Comparison of ENCODE assay signal across 21 cellular contexts in the genomic region with DNA sequence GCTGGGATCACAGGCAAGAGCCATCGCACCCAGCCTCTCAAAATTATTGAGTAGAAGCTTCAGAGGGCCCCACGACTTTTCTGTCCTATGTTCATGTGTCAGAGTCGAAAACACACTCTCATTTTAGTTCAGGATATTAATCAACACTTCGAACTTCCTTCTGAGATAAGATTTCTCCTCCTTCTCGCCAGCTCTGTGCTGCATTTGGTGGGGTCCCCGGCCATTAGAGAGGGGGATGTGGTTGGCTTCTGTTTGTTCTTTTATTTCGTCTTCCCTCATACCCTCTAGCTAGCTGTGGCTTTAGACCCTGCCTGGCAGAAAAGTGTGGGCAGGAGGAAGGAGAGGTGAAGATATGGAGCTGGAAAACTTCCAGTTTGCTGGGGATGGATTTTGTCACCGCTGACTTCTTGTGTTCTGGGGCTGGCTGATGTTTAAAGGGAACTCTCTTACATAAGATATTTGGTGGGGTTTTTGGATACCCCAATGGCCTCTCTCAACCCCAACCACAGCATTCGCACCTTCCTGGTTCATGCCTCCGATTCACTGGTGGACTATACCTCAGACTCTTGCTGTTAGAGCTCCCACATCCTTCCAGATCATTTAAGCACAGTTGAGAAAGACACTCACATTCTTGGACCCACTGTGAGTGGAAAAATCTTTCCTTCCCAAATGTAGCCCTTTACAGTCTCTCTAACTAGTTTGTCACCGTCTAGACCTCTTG. TPM values are rescaled to one million over a fixed set of nuclear protein-coding genes. Genes with fewer than 3 reads are reported as not detected.
DNase-seq lines count a peak whose midpoint lies in the region; ATAC-seq, FAIRE-seq and TF ChIP-seq lines count a peak whose summit lies in the region.
"Had no signal": no experiment of that assay in that cellular context is flagged by ENCODE, and none has a peak within 500 bp of the region (broad histone marks: within the 10 kb centered on the region; RNA-seq: fewer than 3 reads in every experiment).

No MANE protein-coding gene starts in this region.

- ATAC-seq in activated naive CD8-positive, alpha-beta T cell treated with anti-CD3 and anti-CD28 coated beads, Interleukin-2, amount 50 U/mL, for 24 hours: no peak
- ATAC-seq in natural killer cell: peak; percentile 40 to 72 (median 50)
- no peak for ATAC-seq in left lobe of liver
- no peak for ATAC-seq in HG03442 (IDR thresholded peaks at IDR 0.05; ENCODE audit: unreplicated experiment)
- ATAC-seq: K562 had no signal

- H3K4me3 Mint-ChIP-seq in activated naive CD8-positive, alpha-beta T cell treated with anti-CD3 and anti-CD28 coated beads, Interleukin-2, amount 50 U/mL, for 24 hours: no peak overlapping the region
- H3K4me3 Mint-ChIP-seq in activated naive CD8-positive, alpha-beta T cell treated with anti-CD3 and anti-CD28 coated beads for 36 hours: no peak overlapping the region
- H3K4me3 Mint-ChIP-seq in natural killer cell (peak overlapping the region; percentile 25), immature natural killer cell (peak overlapping the region in 2 of 5 donors; percentile 50 to 68)
- H3K4me3 Mint-ChIP-seq: CD8-positive, alpha-beta memory T cell had no signal

- H3K4me3 ChIP-seq in bronchial epithelial cell (ENCODE audit: low read depth, low read length): no peak overlapping the region
- H3K4me3 ChIP-seq: K562 had no signal

- no peaks in the 10 kb centered on the region for H3K9me3 Mint-ChIP-seq in activated naive CD8-positive, alpha-beta T cell treated with anti-CD3 and anti-CD28 coated beads, Interleukin-2, amount 50 U/mL, for 24 hours
- no peaks in the 10 kb centered on the region for H3K9me3 Mint-ChIP-seq in activated naive CD8-positive, alpha-beta T cell treated with anti-CD3 and anti-CD28 coated beads for 36 hours
- H3K9me3 Mint-ChIP-seq in natural killer cell (no peaks in the 10 kb centered on the region), immature natural killer cell (no peaks in the 10 kb centered on the region)
- H3K9me3 Mint-ChIP-seq: CD8-positive, alpha-beta memory T cell had no signal

- intact Hi-C loops in natural killer cell (cut with micrococcal nuclease): no loop called here

- DNase-seq in activated naive CD8-positive, alpha-beta T cell treated with anti-CD3 and anti-CD28 coated beads, Interleukin-2, amount 50 U/mL, for 24 hours: no peak
- no peak for DNase-seq in activated naive CD8-positive, alpha-beta T cell treated with anti-CD3 and anti-CD28 coated beads for 36 hours
- no peak for DNase-seq in bronchial epithelial cell (ENCODE audit: low read depth)
- DNase-seq in natural killer cell: no peak
- no peak for DNase-seq in left lobe of liver (ENCODE audit: low spot score)
- DNase-seq in immature natural killer cell: no peak
- no peak for DNase-seq in NCI-H526 treated with DMSO at 0.1 percent for 48 hours (lab: John Stamatoyannopoulos, UW)
- DNase-seq: 8988T; CD8-positive, alpha-beta memory T cell; DMS53; EL; NCI-H1105; NCI-H2081; NCI-H2171 treated with DMSO at 0.1 percent for 48 hours; NCI-H748 treated with DMSO at 0.1 percent for 48 hours; OCI-M1; SIG-M5 had no signal

- H3K27me3 Mint-ChIP-seq in activated naive CD8-positive, alpha-beta T cell treated with anti-CD3 and anti-CD28 coated beads, Interleukin-2, amount 50 U/mL, for 24 hours: no peaks in the 10 kb centered on the region
- peaks cover 9% of the 10 kb centered on the region for H3K27me3 Mint-ChIP-seq in activated naive CD8-positive, alpha-beta T cell treated with anti-CD3 and anti-CD28 coated beads for 36 hours
- H3K27me3 Mint-ChIP-seq in natural killer cell (ENCODE audit: low read depth in 2 of 2) (peaks cover 2 to 15% of the 10 kb centered on the region in 2 donors), immature natural killer cell (ENCODE audit: low read depth in 3 of 3) (peaks cover 0 to 9% (median 0%) of the 10 kb centered on the region in 3 donors)

- FAIRE-seq in bronchial epithelial cell (lab: Jason Lieb, UNC): peak; percentile 70
- FAIRE-seq: GM12891, H54, K562 had no signal

- TF ChIP-seq CTCF in bronchial epithelial cell (IDR thresholded peaks at IDR 0.05; ENCODE audit: insufficient read depth, low read length, severe bottlenecking) (no peak), natural killer cell (IDR thresholded peaks at IDR 0.05) (no peak)

- no peaks in the 10 kb centered on the region for H3K36me3 Mint-ChIP-seq in activated naive CD8-positive, alpha-beta T cell treated with anti-CD3 and anti-CD28 coated beads, Interleukin-2, amount 50 U/mL, for 24 hours (ENCODE audit: low read depth)
- H3K36me3 Mint-ChIP-seq in activated naive CD8-positive, alpha-beta T cell treated with anti-CD3 and anti-CD28 coated beads for 36 hours: no peaks in the 10 kb centered on the region
- H3K36me3 Mint-ChIP-seq in natural killer cell: no peaks in the 10 kb centered on the region
- H3K36me3 Mint-ChIP-seq in immature natural killer cell: no peaks in the 10 kb centered on the region
- H3K36me3 Mint-ChIP-seq: CD8-positive, alpha-beta memory T cell had no signal

- H3K27me3 ChIP-seq in bronchial epithelial cell (ENCODE audit: control insufficient read depth, insufficient read depth, low read length): no peaks in the 10 kb centered on the region

- no peaks in the 10 kb centered on the region for H3K36me3 ChIP-seq in bronchial epithelial cell (ENCODE audit: control insufficient read depth, insufficient read depth, low read length)

- H3K27ac Mint-ChIP-seq in activated naive CD8-positive, alpha-beta T cell treated with anti-CD3 and anti-CD28 coated beads, Interleukin-2, amount 50 U/mL, for 24 hours: peak overlapping the region; percentile 19
- no peak overlapping the region for H3K27ac Mint-ChIP-seq in activated naive CD8-positive, alpha-beta T cell treated with anti-CD3 and anti-CD28 coated beads for 36 hours
- peak overlapping the region; percentile 50 to 58 for H3K27ac Mint-ChIP-seq in natural killer cell
- peak overlapping the region in 2 of 6 donors; percentile 55 to 72 for H3K27ac Mint-ChIP-seq in immature natural killer cell

- peaks cover 9% of the 10 kb centered on the region for H3K4me1 Mint-ChIP-seq in activated naive CD8-positive, alpha-beta T cell treated with anti-CD3 and anti-CD28 coated beads, Interleukin-2, amount 50 U/mL, for 24 hours
- H3K4me1 Mint-ChIP-seq in activated naive CD8-positive, alpha-beta T cell treated with anti-CD3 and anti-CD28 coated beads for 36 hours: peaks cover 3% of the 10 kb centered on the region
- H3K4me1 Mint-ChIP-seq in natural killer cell (peaks cover 11 to 20% of the 10 kb centered on the region in 2 donors), immature natural killer cell (peaks cover 10% of the 10 kb centered on the region in 2 donors)

RNA-seq across cellular contexts. Expression of gene TMX4, which starts 30.7 kb away (rescaled TPM):
- 10 to 100 TPM; 23.6 to 26.2 TPM for total RNA-seq in activated naive CD8-positive, alpha-beta T cell treated with anti-CD3 and anti-CD28 coated beads for 36 hours
- total RNA-seq in bronchial epithelial cell (11.6 and 19.5 TPM in 2 replicates), natural killer cell (10 to 100 TPM; 94.4 to 97.9 (median 94.5) TPM), left lobe of liver (30.5 TPM)
- 100 to 1,000 TPM in 1 of 3 donors, 10 to 100 TPM in 2; 88.2 to 179 (median 91.6) TPM for polyA plus RNA-seq in immature natural killer cell

Comparison
In these comparisons a context has a peak if more than half of its experiments do, and no peak if none do; other contexts are left out.
1. ATAC-seq: peak in natural killer cell (3 of 3); none in activated naive CD8-positive, alpha-beta T cell treated with anti-CD3 and anti-CD28 coated beads, Interleukin-2, amount 50 U/mL, for 24 hours (single experiment), left lobe of liver (single experiment) and HG03442 (single experiment).